Comparison of ENCODE assay signal across 16 cellular contexts in genomic region chr1:169025412-169025811, GRCh38.
A peak's percentile ranks its signal among the peaks of the same experiment; 100 is the strongest.
DNase-seq lines count a peak whose midpoint lies in the region; ATAC-seq and TF ChIP-seq lines count a peak whose summit lies in the region.
"Had no signal": no experiment of that assay in that cellular context is flagged by ENCODE, and none has a peak within 500 bp of the region (broad histone marks: within the 10 kb centered on the region; RNA-seq: fewer than 3 reads in every experiment).

No MANE protein-coding gene starts in this region.

- TF ChIP-seq CTCF in nephron (IDR thresholded peaks at IDR 0.05; ENCODE audit: unreplicated experiment in 3 of 3), result no peak

- ATAC-seq in GM18499 (IDR thresholded peaks at IDR 0.05; ENCODE audit: insufficient read depth, unreplicated experiment) (peak; percentile 12), GM21381 (IDR thresholded peaks at IDR 0.05; ENCODE audit: unreplicated experiment) (peak; percentile 3), HG03175 (IDR thresholded peaks at IDR 0.05; ENCODE audit: unreplicated experiment) (peak; percentile 20), HG03442 (IDR thresholded peaks at IDR 0.05; ENCODE audit: unreplicated experiment) (no peak)
- ATAC-seq: gastrocnemius medialis had no signal

- H3K36me3 Mint-ChIP-seq in nephron (ENCODE audit: low read depth), result no peaks in the 10 kb centered on the region
- H3K36me3 Mint-ChIP-seq in activated naive CD4-positive, alpha-beta T cell treated with anti-CD3 and anti-CD28 coated beads, Interleukin-2, amount 10 ng/mL, durations not matched to agents 7 days and 5 days, result no peaks in the 10 kb centered on the region

- peak overlapping the region; percentile 94 to 98 (median 97) for H3K27ac Mint-ChIP-seq in nephron
- no peak overlapping the region for H3K27ac Mint-ChIP-seq in activated naive CD4-positive, alpha-beta T cell treated with anti-CD3 and anti-CD28 coated beads, Interleukin-2, amount 10 ng/mL, durations not matched to agents 7 days and 5 days
- H3K27ac Mint-ChIP-seq: progenitor cell of endocrine pancreas had no signal

- H3K9me3 Mint-ChIP-seq in nephron, result no peaks in the 10 kb centered on the region
- no peaks in the 10 kb centered on the region for H3K9me3 Mint-ChIP-seq in activated naive CD4-positive, alpha-beta T cell treated with anti-CD3 and anti-CD28 coated beads, Interleukin-2, amount 10 ng/mL, durations not matched to agents 7 days and 5 days

- no peaks in the 10 kb centered on the region for H3K27me3 Mint-ChIP-seq in nephron (ENCODE audit: low read depth)
- peaks cover 29% of the 10 kb centered on the region for H3K27me3 Mint-ChIP-seq in activated naive CD4-positive, alpha-beta T cell treated with anti-CD3 and anti-CD28 coated beads, Interleukin-2, amount 10 ng/mL, durations not matched to agents 7 days and 5 days
- H3K27me3 Mint-ChIP-seq: progenitor cell of endocrine pancreas had no signal

- no peak for DNase-seq in hippocampal formation (lab: John Stamatoyannopoulos, UW)
- no peak for DNase-seq in activated naive CD4-positive, alpha-beta T cell treated with anti-CD3 and anti-CD28 coated beads, Interleukin-2, amount 10 ng/mL, durations not matched to agents 7 days and 5 days
- DNase-seq: activated CD4-positive, alpha-beta T cell treated with anti-CD3 and anti-CD28 coated beads for 48 hours; activated effector memory CD4-positive, alpha-beta T cell treated with Interleukin-2 at 50 U/mL for 16 hours; DMS79 treated with DMSO at 0.1 percent for 48 hours; gastrocnemius medialis; NCI-H1417 treated with DMSO at 0.1 percent for 48 hours; NCI-H2171 treated with DMSO at 0.1 percent for 48 hours; RPMI8226; stimulated activated CD4-positive, alpha-beta T cell treated with anti-CD3 and anti-CD28 coated beads, Interleukin-2, amount 100 ng/mL, for 48 hours had no signal

- peak overlapping the region in 2 of 3 experiments; percentile 22 to 41 for H3K4me3 Mint-ChIP-seq in nephron
- no peak overlapping the region for H3K4me3 Mint-ChIP-seq in activated naive CD4-positive, alpha-beta T cell treated with anti-CD3 and anti-CD28 coated beads, Interleukin-2, amount 10 ng/mL, durations not matched to agents 7 days and 5 days

- peaks cover 12% of the 10 kb centered on the region for H3K4me1 Mint-ChIP-seq in nephron
- no peaks in the 10 kb centered on the region for H3K4me1 Mint-ChIP-seq in activated naive CD4-positive, alpha-beta T cell treated with anti-CD3 and anti-CD28 coated beads, Interleukin-2, amount 10 ng/mL, durations not matched to agents 7 days and 5 days

- CTCF ChIA-PET in activated naive CD4-positive, alpha-beta T cell treated with anti-CD3 and anti-CD28 coated beads, Interleukin-2, amount 10 ng/mL, durations not matched to agents 7 days and 5 days (lab: Charles Lee), result no interaction called here
